1 cellular context compared by ENCODE assay signal in genomic region chr12:116276433-116277216, GRCh38.
A peak's percentile ranks its signal among the peaks of the same experiment; 100 is the strongest.
TF ChIP-seq lines count a peak whose summit lies in the region.

No MANE protein-coding gene starts in this region.

TF ChIP-seq in K562, 482 proteins besides CTCF, POLR2A, EP300 and RAD21 (continued from another document and continues in another):
- TF ChIP-seq ZNF277 (CRISPR knock-in tag; IDR thresholded peaks at IDR 0.05; ENCODE audit: borderline replicate concordance) (no peak), YY1 (IDR thresholded peaks at IDR 0.05; ENCODE audit: borderline replicate concordance in 1 of 3, control insufficient read depth in 1 of 3, extremely low read depth in 1 of 3, insufficient read depth in 3 of 3, insufficient read length in 1 of 3, insufficient replicate concordance in 2 of 3, low read depth in 1 of 3, low read length in 2 of 3) (peak in 1 of 3 experiments; percentile 39), ZBTB7A (IDR thresholded peaks at IDR 0.05; ENCODE audit: borderline replicate concordance, control insufficient read depth, low read depth, low read length) (peak; percentile 93), HOMEZ (CRISPR knock-in tag; IDR thresholded peaks at IDR 0.05) (no peak), RBM22 (IDR thresholded peaks at IDR 0.05; ENCODE audit: low read depth, low read length, poor library complexity, severe bottlenecking) (peak; percentile 40), CHD1 (IDR thresholded peaks at IDR 0.05; ENCODE audit: low read length) (peak; percentile 76), IRF1 (CRISPR knock-in tag; IDR thresholded peaks at IDR 0.05; ENCODE audit: borderline replicate concordance) (no peak), MNT (conservative IDR thresholded peaks at IDR 0.05) (peak; percentile 22 to 50; a peak in 2 of 4 replicates), SNIP1 (IDR thresholded peaks at IDR 0.05; ENCODE audit: low read depth) (peak; percentile 87), RNF219 (CRISPR knock-in tag; IDR thresholded peaks at IDR 0.05) (no peak), EWSR1 (IDR thresholded peaks at IDR 0.05; ENCODE audit: borderline replicate concordance, low read depth, partially characterized antibody) (no peak), E2F6 (IDR thresholded peaks at IDR 0.05; ENCODE audit: borderline replicate concordance in 1 of 2, extremely low read depth in 1 of 2, insufficient read depth in 1 of 2, insufficient read length in 1 of 2, low read depth in 1 of 2, low read length in 1 of 2, poor library complexity in 1 of 2, severe bottlenecking in 1 of 2) (peak in 1 of 2 experiments; percentile 45), NFATC3 (IDR thresholded peaks at IDR 0.05) (peak; percentile 98), MLLT1 (IDR thresholded peaks at IDR 0.05) (peak in 1 of 2 experiments; percentile 42; a peak in 2 of 4 replicates), SIN3A (IDR thresholded peaks at IDR 0.05; ENCODE audit: borderline replicate concordance in 2 of 2, control insufficient read depth in 1 of 2, low read depth in 2 of 2, low read length in 2 of 2) (peak in 1 of 2 experiments; percentile 38; a peak in 1 of 4 replicates), KDM4B (IDR thresholded peaks at IDR 0.05; ENCODE audit: borderline replicate concordance in 2 of 2, low read depth in 1 of 2) (peak in 1 of 2 experiments; percentile 31; a peak in 1 of 4 replicates), ZNF121 (CRISPR knock-in tag; conservative IDR thresholded peaks at IDR 0.05) (no peak), RBFOX2 (IDR thresholded peaks at IDR 0.05; ENCODE audit: low read depth, low read length) (peak; percentile 59; the same call in 1 of the 2 replicates), MYC (IDR thresholded peaks at IDR 0.05; ENCODE audit: low read depth, low read length) (peak; percentile 10; the same call in 1 of the 2 replicates), MYC (CRISPR knock-in tag; IDR thresholded peaks at IDR 0.05; ENCODE audit: borderline replicate concordance, low read depth) (no peak), TEAD4 (IDR thresholded peaks at IDR 0.05; ENCODE audit: low read length) (0 out of 2 replicates have a peak, but pooled peaks have one; percentile 8), TEAD4 (CRISPR knock-in tag; IDR thresholded peaks at IDR 0.05; ENCODE audit: borderline replicate concordance) (no peak), TFAP4 (CRISPR knock-in tag; IDR thresholded peaks at IDR 0.05; ENCODE audit: borderline replicate concordance) (peak; percentile 59; the same call in 1 of the 2 replicates), EGR1 (conservative IDR thresholded peaks at IDR 0.05) (0 out of 2 replicates have a peak, but pooled peaks have one; percentile 4), ATF1 (CRISPR knock-in tag; IDR thresholded peaks at IDR 0.05) (no peak), ATF1 (tag; IDR thresholded peaks at IDR 0.05) (0 out of 2 replicates have a peak, but pooled peaks have one; percentile 7), NBN (IDR thresholded peaks at IDR 0.05; ENCODE audit: low read depth) (peak; percentile 8), CCNT2 (IDR thresholded peaks at IDR 0.05; ENCODE audit: borderline replicate concordance, extremely low read depth, insufficient read length, low read depth, low read length) (peak; percentile 19), RBBP5 (IDR thresholded peaks at IDR 0.05; ENCODE audit: borderline replicate concordance, insufficient read depth, low read length, poor library complexity, severe bottlenecking) (peak; percentile 74), NR2C2 (CRISPR knock-in tag; IDR thresholded peaks at IDR 0.05) (no peak), NR2C2 (tag; IDR thresholded peaks at IDR 0.05) (peak; percentile 7; the same call in 1 of the 2 replicates), TGIF2 (CRISPR knock-in tag; IDR thresholded peaks at IDR 0.05) (no peak), ZFX (CRISPR knock-in tag; IDR thresholded peaks at IDR 0.05) (0 out of 2 replicates have a peak, but pooled peaks have one; percentile 15), PTBP1 (IDR thresholded peaks at IDR 0.05; ENCODE audit: low read depth, low read length) (no peak), ZC3H11A (IDR thresholded peaks at IDR 0.05; ENCODE audit: low read depth, low read length) (no peak), PHF20 (IDR thresholded peaks at IDR 0.05; ENCODE audit: partially characterized antibody) (peak; percentile 15), NFIC (IDR thresholded peaks at IDR 0.05) (peak; percentile 78), SUPT5H (IDR thresholded peaks at IDR 0.05) (peak; percentile 39; the same call in 1 of the 2 replicates), HINFP (tag; conservative IDR thresholded peaks at IDR 0.05; ENCODE audit: low read depth) (no peak), ARID1B (IDR thresholded peaks at IDR 0.05) (0 out of 2 replicates have a peak, but pooled peaks have one; percentile 4), ZNF41 (CRISPR knock-in tag; conservative IDR thresholded peaks at IDR 0.05) (no peak), AFF1 (IDR thresholded peaks at IDR 0.05; ENCODE audit: low read depth in 1 of 2, partially characterized antibody in 2 of 2) (peak in 1 of 2 experiments; percentile 61), JUND (IDR thresholded peaks at IDR 0.05; ENCODE audit: borderline replicate concordance, low read depth, low read length) (no peak), JUND (tag; IDR thresholded peaks at IDR 0.05; ENCODE audit: borderline replicate concordance, low read depth, low read length) (no peak), BCOR (IDR thresholded peaks at IDR 0.05) (0 out of 2 replicates have a peak, but pooled peaks have one; percentile 6)
